ENCODE assay signal across 10 cellular contexts in the genomic region with DNA sequence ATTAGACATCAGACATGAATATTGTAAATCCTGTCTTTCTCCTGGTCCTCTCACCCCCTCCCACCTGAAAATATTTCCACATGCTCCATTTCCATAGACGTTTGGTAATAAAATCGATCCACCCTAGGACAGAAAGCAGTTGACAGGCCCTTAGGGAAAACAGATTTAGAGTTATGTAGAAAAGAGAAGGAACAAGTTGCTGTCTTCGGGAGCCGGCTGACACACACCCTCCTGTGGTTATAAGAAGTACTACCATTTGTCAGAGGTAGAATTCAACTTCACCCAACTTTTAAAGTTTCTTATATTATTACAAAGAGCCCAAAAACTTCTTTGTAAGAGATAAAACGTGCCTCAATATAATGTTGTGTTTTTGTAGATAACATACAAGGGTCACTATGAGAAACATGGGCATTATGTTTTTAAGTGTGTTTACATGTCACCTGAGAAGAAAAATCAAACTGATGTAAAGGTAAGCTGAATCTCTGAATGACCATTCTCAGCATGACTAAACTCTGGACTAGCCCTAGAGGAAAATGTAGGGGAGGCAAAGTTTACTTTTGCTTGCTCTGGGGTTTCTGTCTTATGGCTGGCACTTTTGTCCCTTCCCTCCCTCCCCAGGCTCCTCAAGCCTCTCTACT. TPM values are rescaled to one million over a fixed set of nuclear protein-coding genes. Genes with fewer than 3 reads are reported as not detected.
DNase-seq lines count a peak whose midpoint lies in the region; ATAC-seq, FAIRE-seq and TF ChIP-seq lines count a peak whose summit lies in the region.
"Had no signal": no experiment of that assay in that cellular context is flagged by ENCODE, and none has a peak within 500 bp of the region (broad histone marks: within the 10 kb centered on the region; RNA-seq: fewer than 3 reads in every experiment).

No MANE protein-coding gene starts in this region.

- H3K4me1 ChIP-seq in MM.1S (ENCODE audit: low read length) = peaks cover 11% of the 10 kb centered on the region
- no peaks in the 10 kb centered on the region for H3K4me1 ChIP-seq in GM12878 (ENCODE audit: control insufficient read depth, insufficient read depth, low read length)
- peaks cover 0 to 27% (median 10%) of the 10 kb centered on the region in 4 donors for H3K4me1 ChIP-seq in tibial nerve

- POLR2A ChIA-PET in GM12878 (lab: Charles Lee) = no interaction called here

- TF ChIP-seq POLR2A in GM12878 (IDR thresholded peaks at IDR 0.05; ENCODE audit: low read depth, low read length) (no peak), tibial nerve (IDR thresholded peaks at IDR 0.05) (no peak)

- no peaks in the 10 kb centered on the region for H3K79me2 ChIP-seq in MM.1S (ENCODE audit: low read length)
- no peaks in the 10 kb centered on the region for H3K79me2 ChIP-seq in GM12878 (ENCODE audit: control insufficient read depth, insufficient read depth, low read length)

- H4K20me1 ChIP-seq in MM.1S (ENCODE audit: insufficient read depth, low read length) = no peaks in the 10 kb centered on the region
- H4K20me1 ChIP-seq in GM12878 (ENCODE audit: control insufficient read depth, insufficient read depth) = no peaks in the 10 kb centered on the region

- H3K4me2 ChIP-seq in MM.1S (ENCODE audit: low read depth, low read length) = no peak overlapping the region
- no peak overlapping the region for H3K4me2 ChIP-seq in GM12878 (ENCODE audit: control insufficient read depth, insufficient read depth)

- TF ChIP-seq EP300 in GM12878 (IDR thresholded peaks at IDR 0.05; ENCODE audit: borderline replicate concordance in 1 of 2, control insufficient read depth in 1 of 2, low read depth in 2 of 2, low read length in 2 of 2) = no peak
- TF ChIP-seq EP300 in tibial nerve (IDR thresholded peaks at IDR 0.05) = peak in 1 of 2 donors; percentile 38

- RAD21 ChIA-PET in GM12878 (lab: Charles Lee; ENCODE audit: unreplicated experiment) = interaction anchor here (1.2 kb wide), 1 partner anchor 372 kb away, joined by 3 read pairs; no protein-coding TSS in a partner anchor

- no peak overlapping the region for H3K4me3 Mint-ChIP-seq in Calu3 (ENCODE audit: low read depth, unreplicated experiment)
- H3K4me3 Mint-ChIP-seq: T-helper 1 cell treated with Interleukin-12 subunit alpha and Interleukin-12 subunit beta and Interleukin-4 antibody, amounts not matched to agents 30 μg/mL and 1 μg/mL, for 36 hours had no signal

- no peak overlapping the region for H3K27ac Mint-ChIP-seq in Calu3 (ENCODE audit: unreplicated experiment)
- H3K27ac Mint-ChIP-seq: T-helper 1 cell treated with Interleukin-12 subunit alpha and Interleukin-12 subunit beta and Interleukin-4 antibody, amounts not matched to agents 30 μg/mL and 1 μg/mL, for 36 hours had no signal

- H3K4me1 Mint-ChIP-seq in Calu3 (ENCODE audit: low read depth, unreplicated experiment) = no peaks in the 10 kb centered on the region

- H3K27me3 ChIP-seq in MM.1S (replicated peaks; ENCODE audit: insufficient read depth, low read length) = no peaks in the 10 kb centered on the region
- no peaks in the 10 kb centered on the region; a peak in 1 of 4 replicates for H3K27me3 ChIP-seq in GM12878 (replicated peaks in 1 of 2; ENCODE audit: control insufficient read depth in 2 of 2, insufficient read depth in 2 of 2, low read length in 1 of 2)
- H3K27me3 ChIP-seq in tibial nerve = no peaks in the 10 kb centered on the region

- no peaks in the 10 kb centered on the region for H3K27me3 Mint-ChIP-seq in Calu3 (ENCODE audit: unreplicated experiment)

- CTCF ChIA-PET in Calu3 (lab: Charles Lee) = no interaction called here
- CTCF ChIA-PET in GM12878 (lab: Yijun Ruan, JAX) = interaction anchor here (1.1 to 2.1 kb wide), 6 partner anchors 9 to 377 kb away, joined by 3 to 15 read pairs (median 4); no protein-coding TSS in a partner anchor

- peaks cover 11% of the 10 kb centered on the region for H3F3A ChIP-seq in MM.1S (ENCODE audit: insufficient read depth, low read length)

- H3K9ac ChIP-seq in MM.1S (ENCODE audit: low read length) (no peak overlapping the region), GM12878 (ENCODE audit: control insufficient read depth, insufficient read depth, low read length) (no peak overlapping the region)

- ATAC-seq in GM19351 (IDR thresholded peaks at IDR 0.05; ENCODE audit: unreplicated experiment) (peak; percentile 88), GM12878 (peak; percentile 75), GM19035 (IDR thresholded peaks at IDR 0.05; ENCODE audit: unreplicated experiment) (no peak)

- H3K4me3 ChIP-seq in MM.1S (ENCODE audit: low read length) (no peak overlapping the region), GM12878 (no peak overlapping the region), tibial nerve (no peak overlapping the region)
- H3K4me3 ChIP-seq: skin epidermis had no signal

- no peak for DNase-seq in Calu3
- peak; percentile 29 for DNase-seq in MM.1S
- no peak for DNase-seq in GM12878 (ENCODE audit: low read depth, low spot score)
- peak; percentile 61 for DNase-seq in iris pigment epithelial cell (ENCODE audit: low read depth)
- DNase-seq in tibial nerve (ENCODE audit: low spot score in 2 of 2) = peak in 1 of 2 donors; percentile 23
- no peak for DNase-seq in effector CD4-positive, alpha-beta T cell

- no peaks in the 10 kb centered on the region for H3K36me3 Mint-ChIP-seq in Calu3 (ENCODE audit: insufficient read depth, unreplicated experiment)

- WGBS in GM12878 (ENCODE audit: insufficient coverage, insufficient replicate concordance, low lambda C conversion rate, missing lambda C conversion rate) = 2% methylated on average over 5 of the region's 5 CpGs
- 1% methylated on average over 5 of the region's 5 CpGs for WGBS in tibial nerve, 2 donors

- TF ChIP-seq CTCF in Calu3 (IDR thresholded peaks at IDR 0.05; ENCODE audit: unreplicated experiment) = peak; percentile 33
- TF ChIP-seq CTCF in MM.1S (IDR thresholded peaks at IDR 0.05; ENCODE audit: low read length) = peak; percentile 79
- TF ChIP-seq CTCF in GM12878 (IDR thresholded peaks at IDR 0.05 in 2 of 3, conservative IDR thresholded peaks at IDR 0.05 in 1 of 3; ENCODE audit: control insufficient read depth in 2 of 3, extremely low read depth in 1 of 3, insufficient read depth in 1 of 3, low read depth in 3 of 3, low read length in 3 of 3) = peak; percentile 53 to 64 (median 61)
- TF ChIP-seq CTCF in tibial nerve (IDR thresholded peaks at IDR 0.05) = peak; percentile 67 to 83 (median 77)

- no peaks in the 10 kb centered on the region for H3K36me3 ChIP-seq in MM.1S (replicated peaks; ENCODE audit: insufficient read depth, low read length)
- H3K36me3 ChIP-seq in GM12878 (ENCODE audit: control insufficient read depth in 2 of 2, insufficient read depth in 2 of 2, low read length in 1 of 2) = no peaks in the 10 kb centered on the region
- no peaks in the 10 kb centered on the region for H3K36me3 ChIP-seq in tibial nerve

- no peaks in the 10 kb centered on the region for H3K9me2 ChIP-seq in MM.1S (replicated peaks; ENCODE audit: insufficient read depth, low read length)

- H3K27ac ChIP-seq in MM.1S (ENCODE audit: low read length) (no peak overlapping the region), GM12878 (ENCODE audit: control insufficient read depth, insufficient read depth) (no peak overlapping the region), tibial nerve (peak overlapping the region; percentile 11 to 85 (median 56))
- H3K27ac ChIP-seq: skin epidermis had no signal

- in situ Hi-C loops in GM12878 (cut with MboI) = loop anchor here (5.0 to 25.0 kb wide), 2 partner anchors 157 to 677 kb away; no protein-coding TSS in a partner anchor

- peak; percentile 7 for FAIRE-seq in GM12878 (lab: Jason Lieb, UNC)

- no peak overlapping the region for H2AFZ ChIP-seq in MM.1S (ENCODE audit: low read length)
- no peak overlapping the region for H2AFZ ChIP-seq in GM12878 (ENCODE audit: control insufficient read depth, low read depth, low read length)

- no peaks in the 10 kb centered on the region for H3K9me3 Mint-ChIP-seq in Calu3 (ENCODE audit: low read depth, unreplicated experiment)
- H3K9me3 Mint-ChIP-seq: T-helper 1 cell treated with Interleukin-12 subunit alpha and Interleukin-12 subunit beta and Interleukin-4 antibody, amounts not matched to agents 30 μg/mL and 1 μg/mL, for 36 hours had no signal

- BruUV-seq in Calu3 (replicated peaks; lab: Mats Ljungman, UMichigan) (no TSS peak), GM12878 (replicated peaks; lab: Mats Ljungman, UMichigan) (no TSS peak)

- peak; percentile 71 for TF ChIP-seq RAD21 in GM12878 (IDR thresholded peaks at IDR 0.05; ENCODE audit: insufficient read depth, low read depth, low read length)

- SMC1A ChIA-PET in GM12878 (lab: Charles Lee; ENCODE audit: uncharacterized antibody, unreplicated experiment) = interaction anchor here (1.1 to 1.6 kb wide), 3 partner anchors 12 to 370 kb away, joined by 3 to 4 read pairs (median 3); no protein-coding TSS in a partner anchor

- H3K9me3 ChIP-seq in MM.1S (replicated peaks; ENCODE audit: insufficient read depth, low read length) (no peaks in the 10 kb centered on the region), GM12878 (replicated peaks; ENCODE audit: control insufficient read depth, insufficient read depth, low read length) (no peaks in the 10 kb centered on the region), tibial nerve (no peaks in the 10 kb centered on the region)

- intact Hi-C loops in Calu3 (cut with micrococcal nuclease; ENCODE audit: unreplicated experiment) (loop anchor here (1.0 to 2.0 kb wide), 2 partner anchors 160 to 295 kb away; no protein-coding TSS in a partner anchor), GM12878 (cut with micrococcal nuclease; ENCODE audit: unreplicated experiment) (loop anchor here (1.0 to 5.0 kb wide), 2 partner anchors 160 to 482 kb away; no protein-coding TSS in a partner anchor)

RNA-seq across cellular contexts. Expression of a gene that starts 6.7 kb away (rescaled TPM):
- total RNA-seq in Calu3 (2022) (not detected in 2 replicates), GM12878 (2014; rRNA removed) (not detected in 2 replicates), GM12878 (2014; rRNA removed; fragmentation: Illumina TruSeq; extraction: Trizol) (not detected in 2 replicates), GM12878 (2021) (not detected in 2 replicates), tibial nerve (not detected)
- not detected in 2 replicates for total RNA-seq in GM12878 (2013; cell fraction: nucleolus; rRNA removed)
- not detected for polyA plus RNA-seq in GM12878 (2011; ENCODE audit: low read depth)
- polyA plus RNA-seq in GM12878 (2011; rRNA removed) (not detected in 2 replicates), GM12878 (2014; fragmentation: Illumina TruSeq; extraction: Trizol) (not detected in 2 replicates), GM12878 (2014; fragmentation: Nextera tagmentation; extraction: Ambion mirVana) (not detected), GM12878 (2014; rRNA removed) (not detected in 2 replicates), GM12878 (2016; fragmentation: Nextera tagmentation; extraction: Ambion mirVana) (not detected)
- polyA plus RNA-seq in GM12878 (2011; cell fraction: cytosol; rRNA removed) = not detected in 2 replicates
- polyA plus RNA-seq in GM12878 (2011; cell fraction: nucleus; rRNA removed) = not detected in 2 replicates
- polyA plus RNA-seq in GM12878 (2012) = not detected in 2 replicates
- polyA minus RNA-seq in GM12878 (2011; rRNA and poly(A)+ RNA removed) = not detected in 2 replicates
- polyA minus RNA-seq in GM12878 (2011; cell fraction: cytosol; rRNA and poly(A)+ RNA removed) = not detected in 2 replicates
- not detected in 2 replicates for polyA minus RNA-seq in GM12878 (2011; cell fraction: nucleus; rRNA and poly(A)+ RNA removed)

RNA-seq across cellular contexts. Expression of a gene that starts 40.1 kb away (rescaled TPM):
- total RNA-seq in Calu3 (2022) = not detected in 2 replicates
- not detected in 2 replicates for total RNA-seq in GM12878 (2013; cell fraction: nucleolus; rRNA removed)
- total RNA-seq in GM12878 (2014; rRNA removed) = not detected in 2 replicates
- not detected in 2 replicates for total RNA-seq in GM12878 (2014; rRNA removed; fragmentation: Illumina TruSeq; extraction: Trizol)
- not detected in 2 replicates for total RNA-seq in GM12878 (2021)
- not detected for polyA plus RNA-seq in GM12878 (2011; ENCODE audit: low read depth)
- polyA plus RNA-seq in GM12878 (2011; rRNA removed) = not detected in 2 replicates
- polyA plus RNA-seq in GM12878 (2011; cell fraction: cytosol; rRNA removed) = not detected in 2 replicates
- not detected in 2 replicates for polyA plus RNA-seq in GM12878 (2011; cell fraction: nucleus; rRNA removed)
- polyA plus RNA-seq in GM12878 (2012) = not detected in 2 replicates
- polyA plus RNA-seq in GM12878 (2014; fragmentation: Illumina TruSeq; extraction: Trizol) = not detected in 2 replicates
- not detected for polyA plus RNA-seq in GM12878 (2014; fragmentation: Nextera tagmentation; extraction: Ambion mirVana)
- polyA plus RNA-seq in GM12878 (2014; rRNA removed) = not detected in 2 replicates
- not detected for polyA plus RNA-seq in GM12878 (2016; fragmentation: Nextera tagmentation; extraction: Ambion mirVana)
- not detected in 2 replicates for polyA minus RNA-seq in GM12878 (2011; rRNA and poly(A)+ RNA removed)
- polyA minus RNA-seq in GM12878 (2011; cell fraction: cytosol; rRNA and poly(A)+ RNA removed) = not detected in 2 replicates
- polyA minus RNA-seq in GM12878 (2011; cell fraction: nucleus; rRNA and poly(A)+ RNA removed) = not detected in 2 replicates
- total RNA-seq in tibial nerve = not detected

Comparison
In these comparisons a context has a peak if more than half of its experiments do, and no peak if none do; other contexts are left out.
1. DNase-seq: peak in MM.1S (single experiment) and iris pigment epithelial cell (single experiment); none in Calu3 (single experiment), GM12878 (single experiment) and effector CD4-positive, alpha-beta T cell (single experiment).
2. H3K27ac ChIP-seq: peak in tibial nerve (4 of 4); none in MM.1S (single experiment) and GM12878 (single experiment).
3. Peak in every context shown above with its lines, with median percentiles within 50 percentile points of each other: CTCF ChIP-seq.